In the genomic region with DNA sequence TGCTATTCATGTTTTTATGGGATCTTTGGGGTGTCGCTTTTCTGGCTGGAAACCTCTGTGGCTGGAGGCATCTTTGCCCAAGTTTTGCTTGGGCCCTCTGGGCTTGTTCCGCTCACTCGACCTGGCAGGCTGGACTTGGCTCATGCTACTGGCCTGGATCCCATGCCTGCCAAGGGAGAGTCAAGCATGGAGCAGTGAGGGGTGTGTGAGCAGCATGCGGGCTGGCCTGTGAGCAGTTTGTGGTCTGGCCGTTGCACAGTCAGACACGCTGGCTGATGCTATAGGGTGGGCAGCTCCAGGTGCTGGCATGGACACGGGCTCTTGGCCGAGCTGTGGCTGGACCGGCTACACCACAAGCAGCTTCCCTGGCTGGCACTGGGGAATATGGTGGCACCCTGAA, we compare ENCODE assay signal across 21 cellular contexts.
"Had no signal": no experiment of that assay in that cellular context is flagged by ENCODE, and none has a peak within 500 bp of the region (broad histone marks: within the 10 kb centered on the region; RNA-seq: fewer than 3 reads in every experiment).

No MANE protein-coding gene starts in this region.

- H3K36me3 ChIP-seq: colonic mucosa, neural progenitor cell, pancreas, spleen, tibial nerve had no signal

- H3K4me1 Mint-ChIP-seq: stimulated activated memory B cell treated with anti-CD40 and anti-IgM and Interleukin-4, amounts not matched to agents 10 μg/mL and 1 μg/mL and 100 μg/mL, for 72 hours had no signal

- H3K36me3 Mint-ChIP-seq: neural progenitor cell; stimulated activated memory B cell treated with anti-CD40 and anti-IgM and Interleukin-4, amounts not matched to agents 10 μg/mL and 1 μg/mL and 100 μg/mL, for 72 hours had no signal

- H3K27me3 ChIP-seq: colonic mucosa, foreskin keratinocyte, neural progenitor cell, tibial nerve had no signal

- H3K27ac Mint-ChIP-seq: natural killer cell treated with Interleukin-12 subunit alpha and Interleukin-12 subunit beta and Interleukin-15 and Interleukin-18, amount 100 ng/mL, for 72 hours; progenitor cell of endocrine pancreas; stimulated activated memory B cell treated with anti-CD40 and anti-IgM and Interleukin-4, amounts not matched to agents 10 μg/mL and 1 μg/mL and 100 μg/mL, for 72 hours; stimulated activated naive CD8-positive, alpha-beta T cell treated with anti-CD3 and anti-CD28 coated beads, Interleukin-15, Interleukin-2, amounts not matched to agents 100 ng/mL and 50 ng/mL, for 24 hours had no signal

- ATAC-seq: left lobe of liver; natural killer cell treated with Interleukin-12 subunit alpha and Interleukin-12 subunit beta and Interleukin-15 and Interleukin-18, amount 100 ng/mL, for 72 hours; pancreas; sciatic nerve; stimulated activated memory B cell treated with anti-CD40 and anti-IgM and Interleukin-4, amounts not matched to agents 10 μg/mL and 1 μg/mL and 100 μg/mL, for 72 hours had no signal

- H3K9me3 Mint-ChIP-seq: stimulated activated memory B cell treated with anti-CD40 and anti-IgM and Interleukin-4, amounts not matched to agents 10 μg/mL and 1 μg/mL and 100 μg/mL, for 72 hours; stimulated activated naive CD8-positive, alpha-beta T cell treated with anti-CD3 and anti-CD28 coated beads, Interleukin-15, Interleukin-2, amounts not matched to agents 100 ng/mL and 50 ng/mL, for 24 hours had no signal

- H3K4me2 ChIP-seq: neural progenitor cell had no signal

- H3K4me1 ChIP-seq: colonic mucosa, foreskin keratinocyte, pancreas, spleen, tibial nerve had no signal

- H3K4me3 ChIP-seq: colonic mucosa, lung, neural progenitor cell, pancreas, spleen, tibial nerve had no signal

- DNase-seq: colonic mucosa; dermis blood vessel endothelial cell; kidney glomerular epithelial cell; mesenchymal stem cell; midbrain; occipital lobe; spleen; stimulated activated CD4-positive, alpha-beta T cell treated with anti-CD3 and anti-CD28 coated beads, Interleukin-15, amount 100 ng/mL, for 24 hours; stimulated activated CD4-positive, alpha-beta T cell treated with anti-CD3 and anti-CD28 coated beads, Interleukin-1b, Interleukin-23, amount 100 ng/mL, for 48 hours; stimulated activated CD4-positive, alpha-beta T cell treated with anti-CD3 and anti-CD28 coated beads, Interleukin-4, amount 100 ng/mL, for 24 hours had no signal

- H2AFZ ChIP-seq: neural progenitor cell had no signal

- H3K9ac ChIP-seq: neural progenitor cell had no signal

- H3K27ac ChIP-seq: colonic mucosa, foreskin keratinocyte, neural progenitor cell, pancreas, spleen, tibial nerve had no signal

- H3K4me3 Mint-ChIP-seq: natural killer cell treated with Interleukin-12 subunit alpha and Interleukin-12 subunit beta and Interleukin-15 and Interleukin-18, amount 100 ng/mL, for 72 hours; neural progenitor cell; stimulated activated memory B cell treated with anti-CD40 and anti-IgM and Interleukin-4, amounts not matched to agents 10 μg/mL and 1 μg/mL and 100 μg/mL, for 72 hours; stimulated activated naive CD8-positive, alpha-beta T cell treated with anti-CD3 and anti-CD28 coated beads, Interleukin-15, Interleukin-2, amounts not matched to agents 100 ng/mL and 50 ng/mL, for 24 hours had no signal

- H3K9me3 ChIP-seq: colonic mucosa, pancreas, tibial nerve had no signal

- H3K27me3 Mint-ChIP-seq: stimulated activated memory B cell treated with anti-CD40 and anti-IgM and Interleukin-4, amounts not matched to agents 10 μg/mL and 1 μg/mL and 100 μg/mL, for 72 hours; stimulated activated naive CD8-positive, alpha-beta T cell treated with anti-CD3 and anti-CD28 coated beads, Interleukin-15, Interleukin-2, amounts not matched to agents 100 ng/mL and 50 ng/mL, for 24 hours had no signal
